ENCODE assay signal across 18 cellular contexts in the genomic region with DNA sequence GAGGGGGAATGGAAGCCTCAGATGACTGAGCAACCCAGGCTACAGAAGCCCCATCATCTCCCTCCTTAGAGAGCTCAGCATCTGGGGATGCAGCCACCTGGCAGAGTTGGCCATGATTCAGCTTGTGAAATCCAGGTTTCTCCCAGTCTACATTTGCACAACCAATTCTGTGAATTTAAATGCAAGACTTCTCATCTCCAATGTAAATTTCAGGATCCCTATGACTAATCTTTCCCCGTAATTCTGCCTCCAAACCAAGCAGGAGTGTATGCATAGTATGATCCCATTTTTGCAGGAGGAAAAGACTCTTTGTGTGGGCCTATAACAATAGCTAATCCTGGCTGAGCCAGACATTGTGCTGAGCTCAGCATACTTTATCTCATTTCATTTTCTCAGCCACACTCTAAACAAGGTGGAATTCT. TPM values are rescaled to one million over a fixed set of nuclear protein-coding genes. Genes with fewer than 3 reads are reported as not detected.
A peak's percentile ranks its signal among the peaks of the same experiment; 100 is the strongest.
DNase-seq lines count a peak whose midpoint lies in the region; ATAC-seq, FAIRE-seq and TF ChIP-seq lines count a peak whose summit lies in the region.
"Had no signal": no experiment of that assay in that cellular context is flagged by ENCODE, and none has a peak within 500 bp of the region (broad histone marks: within the 10 kb centered on the region; RNA-seq: fewer than 3 reads in every experiment).

No MANE protein-coding gene starts in this region.

- no peak overlapping the region for H2BK15ac ChIP-seq in H1 (ENCODE audit: low read length)

- H4K8ac ChIP-seq in H1 (ENCODE audit: extremely low read depth, insufficient read depth, low read length), result no peak overlapping the region

- no peak overlapping the region for H4K91ac ChIP-seq in H1 (replicated peaks; ENCODE audit: insufficient read length, low read length)

- TF ChIP-seq POLR2A in H1 (IDR thresholded peaks at IDR 0.05; ENCODE audit: control extremely low read depth in 1 of 2, low read depth in 2 of 2, low read length in 2 of 2), result no peak

- no peak overlapping the region for H2BK120ac ChIP-seq in H1 (replicated peaks; ENCODE audit: low read depth, low read length)

- H2BK12ac ChIP-seq in H1 (ENCODE audit: low read depth, low read length), result peak overlapping the region; percentile 45; the same call in 1 of the 2 replicates

- FAIRE-seq in H1 (lab: Jason Lieb, UNC), result no peak
- FAIRE-seq: kidney had no signal

- H3K23me2 ChIP-seq in H1 (ENCODE audit: low read depth, low read length), result peaks cover 4% of the 10 kb centered on the region; the same call in 1 of the 2 replicates

- H3K9me3 ChIP-seq in Loucy (ENCODE audit: insufficient read depth, low read depth, low read length) (no peaks in the 10 kb centered on the region), H1 (ENCODE audit: insufficient read depth in 2 of 2, low read depth in 1 of 2, low read length in 1 of 2) (no peaks in the 10 kb centered on the region), parathyroid adenoma (ENCODE audit: control insufficient read depth, low read length) (no peaks in the 10 kb centered on the region)
- H3K9me3 ChIP-seq: HAP-1 had no signal

- no peak overlapping the region for H3K56ac ChIP-seq in H1 (replicated peaks; ENCODE audit: insufficient read length, low read depth, low read length)

- H2AK5ac ChIP-seq in H1 (ENCODE audit: low read depth, low read length), result no peak overlapping the region

- no peak overlapping the region for H3K23ac ChIP-seq in H1 (ENCODE audit: insufficient read length)

- H3K4me2 ChIP-seq in Loucy (ENCODE audit: low read depth, low read length, poor library complexity, severe bottlenecking), result no peak overlapping the region
- H3K4me2 ChIP-seq in H1 (ENCODE audit: insufficient read depth in 1 of 2, low read depth in 2 of 2, low read length in 2 of 2), result no peak overlapping the region
- no peak overlapping the region for H3K4me2 ChIP-seq in parathyroid adenoma (ENCODE audit: low read length)

- no peak for TF ChIP-seq CTCF in C4-2B (conservative IDR thresholded peaks at IDR 0.05)
- no peak for TF ChIP-seq CTCF in Loucy (conservative IDR thresholded peaks at IDR 0.05; ENCODE audit: low read length)
- no peak for TF ChIP-seq CTCF in H1 (IDR thresholded peaks at IDR 0.05; ENCODE audit: control extremely low read depth in 1 of 3, insufficient read depth in 1 of 3, low read depth in 1 of 3, low read length in 3 of 3)
- no peak for TF ChIP-seq CTCF in parathyroid adenoma (IDR thresholded peaks at IDR 0.05)

- no peaks in the 10 kb centered on the region for H3K27me3 ChIP-seq in Loucy (ENCODE audit: insufficient read depth, low read length, poor library complexity, severe bottlenecking)
- no peaks in the 10 kb centered on the region for H3K27me3 ChIP-seq in H1 (replicated peaks in 1 of 4; ENCODE audit: control insufficient read depth in 3 of 4, extremely low read depth in 1 of 4, insufficient read depth in 3 of 4, low read length in 3 of 4)
- no peaks in the 10 kb centered on the region for H3K27me3 ChIP-seq in parathyroid adenoma (ENCODE audit: control insufficient read depth, insufficient read depth, low read length)

- H3K79me2 ChIP-seq in Loucy (ENCODE audit: insufficient read depth, low read length) (no peaks in the 10 kb centered on the region), H1 (ENCODE audit: control insufficient read depth in 1 of 2, insufficient read depth in 2 of 2, low read length in 2 of 2) (no peaks in the 10 kb centered on the region), parathyroid adenoma (no peaks in the 10 kb centered on the region)

- H3K4me1 ChIP-seq in Loucy (ENCODE audit: insufficient read depth, low read length, poor library complexity, severe bottlenecking) (peaks cover 14% of the 10 kb centered on the region), H1 (replicated peaks in 1 of 4; ENCODE audit: control insufficient read depth in 3 of 4, insufficient read depth in 4 of 4, low read length in 3 of 4) (peaks cover 0 to 10% (median 5%) of the 10 kb centered on the region in 4 experiments; a peak in 6 of 7 replicates), parathyroid adenoma (peaks cover 7% of the 10 kb centered on the region)

- no peaks in the 10 kb centered on the region for H3K9me2 ChIP-seq in Loucy (replicated peaks; ENCODE audit: low read depth, low read length)

- H3K9ac ChIP-seq in Loucy (ENCODE audit: low read depth, low read length, poor library complexity, severe bottlenecking) (no peak overlapping the region), H1 (replicated peaks in 1 of 4; ENCODE audit: extremely low read depth in 1 of 4, low read depth in 3 of 4, low read length in 3 of 4) (no peak overlapping the region), parathyroid adenoma (no peak overlapping the region)

- H3K18ac ChIP-seq in H1 (ENCODE audit: extremely low read depth, low read length), result no peak overlapping the region

- WGBS in H1 (ENCODE audit: extremely low coverage in 1 of 2, insufficient coverage in 1 of 2, insufficient read length in 1 of 2, insufficient replicate concordance in 2 of 2, low coverage in 1 of 2, low lambda C conversion rate in 2 of 2, missing lambda C conversion rate in 1 of 2), 2 experiments, result 91% methylated on average over 1 of the region's 1 CpG; no CpG with 5 or more reads in 1 of the 2 experiments

- H3K79me1 ChIP-seq in H1 (ENCODE audit: low read depth, low read length), result no peaks in the 10 kb centered on the region

- no peak overlapping the region for H2BK20ac ChIP-seq in H1 (ENCODE audit: low read length)

- H3K27ac ChIP-seq in C4-2B, result peak overlapping the region; percentile 76
- H3K27ac ChIP-seq in H1 (ENCODE audit: low read depth, low read length), result no peak overlapping the region
- no peak overlapping the region for H3K27ac ChIP-seq in parathyroid adenoma

- H2AFZ ChIP-seq in Loucy (ENCODE audit: low read length) (peak overlapping the region; percentile 41; the same call in 1 of the 2 replicates), H1 (ENCODE audit: low read length) (peak overlapping the region; percentile 3; the same call in 1 of the 2 replicates), parathyroid adenoma (peak overlapping the region; percentile 46)

- CTCF ChIA-PET in H1 (lab: Charles Lee; ENCODE audit: partially characterized antibody), result interaction anchor here (0.7 to 22.4 kb wide), 21 partner anchors 7 to 178 kb away, joined by 3 to 1310 read pairs (median 8); a partner anchor contains a TSS

- no peak overlapping the region for H2BK5ac ChIP-seq in H1 (ENCODE audit: low read depth, low read length)

- no peak overlapping the region for H4K5ac ChIP-seq in H1 (ENCODE audit: insufficient read length, low read depth, low read length)

- TF ChIP-seq EP300 in H1 (IDR thresholded peaks at IDR 0.05; ENCODE audit: borderline replicate concordance in 1 of 2, low read depth in 2 of 2, low read length in 2 of 2), result no peak

- no peak overlapping the region for H3K4me3 ChIP-seq in Loucy (ENCODE audit: low read length, poor library complexity, severe bottlenecking)
- no peak overlapping the region for H3K4me3 ChIP-seq in H1 (ENCODE audit: extremely low read depth in 1 of 4, insufficient read depth in 2 of 4, low read depth in 3 of 4, low read length in 4 of 4)
- H3K4me3 ChIP-seq in parathyroid adenoma (ENCODE audit: low read depth, low read length), result no peak overlapping the region
- H3K4me3 ChIP-seq: HAP-1 had no signal

- POLR2A ChIA-PET in H1 (lab: Charles Lee; ENCODE audit: partially characterized antibody), result interaction anchor here (0.6 to 0.9 kb wide), 4 partner anchors 9 to 59 kb away, joined by 3 read pairs; no protein-coding TSS in a partner anchor

- H3K14ac ChIP-seq in H1 (ENCODE audit: insufficient read length), result no peak overlapping the region

- no peak for ATAC-seq in GM21367 (IDR thresholded peaks at IDR 0.05; ENCODE audit: unreplicated experiment)
- ATAC-seq: activated CD4-positive, CD25-positive, alpha-beta regulatory T cell treated with anti-CD3 and anti-CD28 coated beads, Interleukin-2, amount 50 U/mL, for 24 hours; T-helper 17 cell had no signal

- DNase-seq in H1 (ENCODE audit: low read depth in 1 of 2, low spot score in 2 of 2), result no peak
- DNase-seq in activated CD8-positive, alpha-beta memory T cell treated with anti-CD3 and anti-CD28 coated beads, Interleukin-2, amount 50 U/mL, for 48 hours, result no peak
- no peak for DNase-seq in HPDE6-E6E7 (ENCODE audit: extremely low spot score)
- DNase-seq in COLO829 (ENCODE audit: low spot score), result no peak
- DNase-seq: amniotic stem cell; effector CD4-positive, alpha-beta T cell; GF-D8; kidney; NCI-H146; SHP77 treated with DMSO at 0.1 percent for 48 hours; T-helper 17 cell had no signal

- no peak overlapping the region for H3K4ac ChIP-seq in H1 (replicated peaks; ENCODE audit: insufficient read length, low read depth, low read length)

- no peaks in the 10 kb centered on the region for H3F3A ChIP-seq in Loucy (ENCODE audit: low read depth)

- H3K36me3 ChIP-seq in Loucy (ENCODE audit: insufficient read depth, low read length) (no peaks in the 10 kb centered on the region), H1 (ENCODE audit: control insufficient read depth in 2 of 4, insufficient read depth in 4 of 4, low read length in 3 of 4) (no peaks in the 10 kb centered on the region), parathyroid adenoma (ENCODE audit: control insufficient read depth, insufficient read depth, low read length) (no peaks in the 10 kb centered on the region)
- H3K36me3 ChIP-seq: HAP-1 had no signal

- TF ChIP-seq RAD21 in H1 (IDR thresholded peaks at IDR 0.05 in 1 of 2, conservative IDR thresholded peaks at IDR 0.05 in 1 of 2; ENCODE audit: low read depth in 2 of 2, low read length in 2 of 2), result no peak

- H4K20me1 ChIP-seq in Loucy (ENCODE audit: insufficient read depth, low read length, poor library complexity, severe bottlenecking), result no peaks in the 10 kb centered on the region
- no peaks in the 10 kb centered on the region for H4K20me1 ChIP-seq in H1 (replicated peaks in 1 of 2; ENCODE audit: control insufficient read depth in 1 of 2, insufficient read depth in 2 of 2, low read length in 2 of 2)

TF ChIP-seq in H1, 55 proteins besides CTCF, POLR2A, EP300 and RAD21:
- TF ChIP-seq ZNF274 (IDR thresholded peaks at IDR 0.05; ENCODE audit: borderline replicate concordance, extremely low read depth, low read length), result no peak
- TF ChIP-seq MAFK (IDR thresholded peaks at IDR 0.05; ENCODE audit: low read depth, low read length), result peak; percentile 79
TF ChIP-seq in H1: peak in this region for 1.

RNA-seq across cellular contexts. Expression of a gene that starts 59.6 kb away (rescaled TPM):
- total RNA-seq in H1 (2021; fragmentation: NEBNext Ultra II Directional; extraction: Animal tissue kit (Norgen Biotek cat#: 25700)), result not detected in 2 replicates
- polyA plus RNA-seq in H1 (2011; rRNA removed), result 0.18 TPM in 1 of 2 replicates, not detected in the other
- not detected for polyA plus RNA-seq in H1 (2011; cell fraction: cytosol; rRNA removed)
- polyA plus RNA-seq in H1 (2011; cell fraction: nucleus; rRNA removed), result not detected
- polyA plus RNA-seq in H1 (2012, experiment 1 of 2), result not detected in 4 replicates
- not detected for polyA plus RNA-seq in H1 (2012, experiment 2 of 2)
- not detected for polyA plus RNA-seq in H1 (2013, experiment 1 of 2)
- not detected for polyA plus RNA-seq in H1 (2013, experiment 2 of 2)
- not detected in 2 replicates for polyA minus RNA-seq in H1 (2011; rRNA and poly(A)+ RNA removed)
- not detected for polyA minus RNA-seq in H1 (2011; cell fraction: cytosol; rRNA and poly(A)+ RNA removed)
- polyA minus RNA-seq in H1 (2011; cell fraction: nucleus; rRNA and poly(A)+ RNA removed), result not detected
- total RNA-seq: neural crest cell, T-helper 17 cell had no signal
